In genomic region chr4:47218631-47219030, GRCh38 we compare ENCODE assay signal across 9 cellular contexts.
"Had no signal": no experiment of that assay in that cellular context is flagged by ENCODE, and none has a peak within 500 bp of the region (broad histone marks: within the 10 kb centered on the region; RNA-seq: fewer than 3 reads in every experiment).

No MANE protein-coding gene starts in this region.

- H3K9me3 ChIP-seq: HAP-1 had no signal

- H3K27ac ChIP-seq: GM23248, HL-60 had no signal

- H3K36me3 ChIP-seq: HAP-1 had no signal

- ATAC-seq: HCT116, HepG2 had no signal

- DNase-seq: GM23248, GOT3, H7, HFFc6, KBM-7 had no signal

- H3K4me3 ChIP-seq: GM23248, HAP-1 had no signal
